In the genomic region with DNA sequence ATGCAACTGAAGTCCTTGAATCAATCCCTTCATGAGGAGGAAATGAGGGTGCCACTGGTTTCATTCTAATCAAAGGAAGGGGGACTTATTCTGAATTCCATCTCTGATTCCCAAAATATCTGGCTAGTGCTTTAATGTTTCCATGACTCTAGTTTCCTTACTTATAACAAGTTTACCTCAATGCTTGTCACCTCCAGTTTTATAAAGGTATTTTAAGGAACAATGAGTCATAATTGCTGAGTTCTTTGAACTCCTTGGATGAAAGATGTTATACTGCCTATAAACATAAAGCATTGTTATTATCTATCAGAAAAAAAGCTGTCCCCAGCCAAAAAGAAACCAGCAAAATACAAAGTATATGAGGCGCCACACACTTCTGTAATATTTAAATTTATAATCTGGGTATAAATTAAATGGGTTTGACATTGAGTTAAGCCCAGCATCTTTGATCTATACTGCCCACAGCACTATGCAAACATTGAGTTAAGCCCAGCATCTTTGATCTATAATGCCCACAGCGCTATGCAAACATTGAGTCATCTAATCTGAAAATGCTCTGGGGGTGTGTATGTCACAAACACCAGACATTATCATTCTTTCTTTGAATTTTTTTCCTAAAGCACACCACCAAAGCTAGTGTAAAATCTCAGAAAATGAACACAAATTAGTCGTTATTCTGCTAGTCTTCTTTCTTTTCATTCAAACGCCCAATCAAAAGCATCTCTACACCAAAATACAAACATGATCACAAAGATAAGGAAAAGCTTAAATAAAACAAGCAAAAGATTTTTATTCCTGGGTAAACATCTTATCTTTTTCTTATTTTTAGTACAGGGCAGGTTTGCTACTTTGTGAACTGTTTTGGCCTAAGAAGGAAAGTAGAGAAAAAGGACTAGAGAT, we compare ENCODE assay signal across 1 cellular context.
TF ChIP-seq lines count a peak whose summit lies in the region.

No MANE protein-coding gene starts in this region.

TF ChIP-seq in Ishikawa, 13 proteins besides CTCF, POLR2A, EP300 and RAD21 (continued from another document):
- TF ChIP-seq, protein P1, sequence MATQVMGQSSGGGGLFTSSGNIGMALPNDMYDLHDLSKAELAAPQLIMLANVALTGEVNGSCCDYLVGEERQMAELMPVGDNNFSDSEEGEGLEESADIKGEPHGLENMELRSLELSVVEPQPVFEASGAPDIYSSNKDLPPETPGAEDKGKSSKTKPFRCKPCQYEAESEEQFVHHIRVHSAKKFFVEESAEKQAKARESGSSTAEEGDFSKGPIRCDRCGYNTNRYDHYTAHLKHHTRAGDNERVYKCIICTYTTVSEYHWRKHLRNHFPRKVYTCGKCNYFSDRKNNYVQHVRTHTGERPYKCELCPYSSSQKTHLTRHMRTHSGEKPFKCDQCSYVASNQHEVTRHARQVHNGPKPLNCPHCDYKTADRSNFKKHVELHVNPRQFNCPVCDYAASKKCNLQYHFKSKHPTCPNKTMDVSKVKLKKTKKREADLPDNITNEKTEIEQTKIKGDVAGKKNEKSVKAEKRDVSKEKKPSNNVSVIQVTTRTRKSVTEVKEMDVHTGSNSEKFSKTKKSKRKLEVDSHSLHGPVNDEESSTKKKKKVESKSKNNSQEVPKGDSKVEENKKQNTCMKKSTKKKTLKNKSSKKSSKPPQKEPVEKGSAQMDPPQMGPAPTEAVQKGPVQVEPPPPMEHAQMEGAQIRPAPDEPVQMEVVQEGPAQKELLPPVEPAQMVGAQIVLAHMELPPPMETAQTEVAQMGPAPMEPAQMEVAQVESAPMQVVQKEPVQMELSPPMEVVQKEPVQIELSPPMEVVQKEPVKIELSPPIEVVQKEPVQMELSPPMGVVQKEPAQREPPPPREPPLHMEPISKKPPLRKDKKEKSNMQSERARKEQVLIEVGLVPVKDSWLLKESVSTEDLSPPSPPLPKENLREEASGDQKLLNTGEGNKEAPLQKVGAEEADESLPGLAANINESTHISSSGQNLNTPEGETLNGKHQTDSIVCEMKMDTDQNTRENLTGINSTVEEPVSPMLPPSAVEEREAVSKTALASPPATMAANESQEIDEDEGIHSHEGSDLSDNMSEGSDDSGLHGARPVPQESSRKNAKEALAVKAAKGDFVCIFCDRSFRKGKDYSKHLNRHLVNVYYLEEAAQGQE (IDR thresholded peaks at IDR 0.05; ENCODE audit: low read depth), result no peak
- TF ChIP-seq CEBPB (IDR thresholded peaks at IDR 0.05) (no peak), YY1 (IDR thresholded peaks at IDR 0.05; ENCODE audit: low read depth) (no peak), ZBTB7A (IDR thresholded peaks at IDR 0.05; ENCODE audit: low read depth) (no peak), NFIC (IDR thresholded peaks at IDR 0.05) (no peak), EGR1 (IDR thresholded peaks at IDR 0.05) (no peak), MAX (IDR thresholded peaks at IDR 0.05) (no peak)
- TF ChIP-seq, protein P2, sequence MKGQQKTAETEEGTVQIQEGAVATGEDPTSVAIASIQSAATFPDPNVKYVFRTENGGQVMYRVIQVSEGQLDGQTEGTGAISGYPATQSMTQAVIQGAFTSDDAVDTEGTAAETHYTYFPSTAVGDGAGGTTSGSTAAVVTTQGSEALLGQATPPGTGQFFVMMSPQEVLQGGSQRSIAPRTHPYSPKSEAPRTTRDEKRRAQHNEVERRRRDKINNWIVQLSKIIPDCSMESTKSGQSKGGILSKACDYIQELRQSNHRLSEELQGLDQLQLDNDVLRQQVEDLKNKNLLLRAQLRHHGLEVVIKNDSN (IDR thresholded peaks at IDR 0.05), result no peak
